Comparison of ENCODE assay signal across 26 cellular contexts in the genomic region with DNA sequence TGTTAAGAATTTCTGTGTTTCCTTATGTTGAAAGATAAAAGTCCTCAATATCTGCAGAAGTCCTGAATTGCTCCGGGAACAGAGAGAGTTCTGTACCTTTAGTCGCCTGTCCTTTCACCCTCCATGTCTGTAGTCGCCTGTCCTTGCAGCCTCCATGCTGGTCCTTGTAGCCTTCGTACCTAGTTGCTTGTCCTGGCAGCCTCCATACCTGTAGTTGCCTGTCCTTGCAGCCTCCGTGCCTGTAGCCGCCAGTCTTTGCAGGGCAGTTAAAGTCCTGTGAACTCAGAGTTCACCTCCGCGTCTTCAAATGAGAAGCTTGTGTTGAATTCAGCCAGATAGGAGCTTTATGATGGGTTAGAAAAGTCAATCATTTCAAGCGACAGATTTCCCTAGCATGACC. TPM values are rescaled to one million over a fixed set of nuclear protein-coding genes. Genes with fewer than 3 reads are reported as not detected.
"Had no signal": no experiment of that assay in that cellular context is flagged by ENCODE, and none has a peak within 500 bp of the region (broad histone marks: within the 10 kb centered on the region; RNA-seq: fewer than 3 reads in every experiment).

No MANE protein-coding gene starts in this region.

- DNase-seq: central memory CD4-positive, alpha-beta T cell; effector memory CD4-positive, alpha-beta T cell; heart right ventricle; left colon; mammary epithelial cell; naive thymus-derived CD4-positive, alpha-beta T cell; ovary; right cardiac atrium; spleen; stimulated activated CD4-positive, alpha-beta T cell treated with anti-CD3 and anti-CD28 coated beads, Interleukin-15, amount 100 ng/mL, for 24 hours; stimulated activated CD4-positive, alpha-beta T cell treated with anti-CD3 and anti-CD28 coated beads, Interleukin-1b, Interleukin-23, amount 100 ng/mL, for 48 hours; stimulated activated CD4-positive, alpha-beta T cell treated with anti-CD3 and anti-CD28 coated beads, Interleukin-4, amount 100 ng/mL, for 24 hours had no signal

- H3K4me3 Mint-ChIP-seq: naive thymus-derived CD4-positive, alpha-beta T cell; stimulated activated memory B cell treated with anti-CD40 and anti-IgM and Interleukin-4, amounts not matched to agents 10 μg/mL and 1 μg/mL and 100 μg/mL, for 72 hours; stimulated activated naive CD8-positive, alpha-beta T cell treated with anti-CD3 and anti-CD28 coated beads, Interleukin-15, Interleukin-2, amounts not matched to agents 100 ng/mL and 50 ng/mL, for 24 hours had no signal

- H3K27ac ChIP-seq: coronary artery, dorsolateral prefrontal cortex, heart right ventricle, ovary, spleen, testis, tibial nerve had no signal

- H3K4me3 ChIP-seq: coronary artery, dorsolateral prefrontal cortex, heart right ventricle, ovary, spleen, testis, tibial nerve had no signal

- H3K27me3 ChIP-seq: ovary, testis had no signal

- H3K9me3 ChIP-seq: heart right ventricle, ovary, spleen, testis had no signal

- ATAC-seq: esophagus mucosa; heart right ventricle; left colon; naive thymus-derived CD4-positive, alpha-beta T cell; right cardiac atrium; stimulated activated memory B cell treated with anti-CD40 and anti-IgM and Interleukin-4, amounts not matched to agents 10 μg/mL and 1 μg/mL and 100 μg/mL, for 72 hours had no signal

- H3K4me1 ChIP-seq: testis had no signal

- H3K27me3 Mint-ChIP-seq: stimulated activated memory B cell treated with anti-CD40 and anti-IgM and Interleukin-4, amounts not matched to agents 10 μg/mL and 1 μg/mL and 100 μg/mL, for 72 hours had no signal

- H3K36me3 ChIP-seq: ovary, tibial nerve had no signal

- H3K9me3 Mint-ChIP-seq: stimulated activated memory B cell treated with anti-CD40 and anti-IgM and Interleukin-4, amounts not matched to agents 10 μg/mL and 1 μg/mL and 100 μg/mL, for 72 hours; stimulated activated naive CD8-positive, alpha-beta T cell treated with anti-CD3 and anti-CD28 coated beads, Interleukin-15, Interleukin-2, amounts not matched to agents 100 ng/mL and 50 ng/mL, for 24 hours had no signal

RNA-seq across cellular contexts. Expression of a gene that starts 19.5 kb away (rescaled TPM):
- total RNA-seq: chondrocyte had no signal
- polyA plus RNA-seq: fibroblast of lung, neural cell had no signal

RNA-seq across cellular contexts. Expression of a gene that starts 57.7 kb away (rescaled TPM):
- total RNA-seq: chondrocyte, esophagus mucosa, fibroblast of lung, frontal cortex, glomerular endothelial cell, kidney epithelial cell, mammary epithelial cell, right cardiac atrium, ureter had no signal
- polyA plus RNA-seq: fibroblast of lung; mammary epithelial cell; naive thymus-derived CD4-positive, alpha-beta T cell; neural cell; right cardiac atrium had no signal
